ENCODE assay signal across 10 cellular contexts in the genomic region with DNA sequence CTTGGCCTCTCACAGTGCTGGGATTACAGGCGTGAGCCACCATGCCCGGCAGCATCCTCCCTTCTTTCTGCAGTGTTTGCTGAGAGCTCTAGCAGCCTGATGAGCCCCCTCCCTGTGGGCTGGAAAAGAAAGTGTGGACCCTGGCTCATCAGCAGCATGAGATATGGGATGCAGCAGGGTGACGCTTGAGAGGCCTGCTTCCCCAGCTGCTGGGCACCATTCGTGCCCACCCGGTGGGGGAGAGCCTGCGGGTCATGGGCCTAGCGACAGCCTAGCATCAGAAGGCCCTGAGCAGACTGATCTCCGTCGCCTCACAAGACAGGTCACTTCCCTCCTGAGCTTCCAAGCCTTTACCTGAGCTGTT. TPM values are rescaled to one million over a fixed set of nuclear protein-coding genes. Genes with fewer than 3 reads are reported as not detected.
A peak's percentile ranks its signal among the peaks of the same experiment; 100 is the strongest.
DNase-seq lines count a peak whose midpoint lies in the region; ATAC-seq, FAIRE-seq and TF ChIP-seq lines count a peak whose summit lies in the region.
"Had no signal": no experiment of that assay in that cellular context is flagged by ENCODE, and none has a peak within 500 bp of the region (broad histone marks: within the 10 kb centered on the region; RNA-seq: fewer than 3 reads in every experiment).

No MANE protein-coding gene starts in this region.

- intact Hi-C loops in activated CD4-positive, alpha-beta T cell treated with anti-CD3 and anti-CD28 coated beads for 36 hours (cut with DNase I, micrococcal nuclease), result loop anchor here in 1 of 2 experiments (1.0 to 10.0 kb wide), 5 partner anchors 16 to 349 kb away; partner anchors contain the start of gene CCDC167
- intact Hi-C loops in Panc1 (cut with micrococcal nuclease; ENCODE audit: unreplicated experiment), result no loop called here

- no TSS peak for BruUV-seq in Panc1 (replicated peaks; lab: Mats Ljungman, UMichigan)

- FAIRE-seq in H1 (lab: Jason Lieb, UNC), result no peak
- FAIRE-seq: bronchial epithelial cell had no signal

- TF ChIP-seq RAD21 in H1 (IDR thresholded peaks at IDR 0.05 in 1 of 2, conservative IDR thresholded peaks at IDR 0.05 in 1 of 2; ENCODE audit: low read depth in 2 of 2, low read length in 2 of 2), result no peak

- TF ChIP-seq POLR2A in H1 (IDR thresholded peaks at IDR 0.05; ENCODE audit: control extremely low read depth in 1 of 2, low read depth in 2 of 2, low read length in 2 of 2), result no peak

- H2BK120ac ChIP-seq in H1 (replicated peaks; ENCODE audit: low read depth, low read length), result no peak overlapping the region

- H2AFZ ChIP-seq in H1 (ENCODE audit: low read length), result peak overlapping the region; percentile 63

- TF ChIP-seq CTCF in Panc1 (IDR thresholded peaks at IDR 0.05) (no peak), H1 (IDR thresholded peaks at IDR 0.05; ENCODE audit: control extremely low read depth in 1 of 3, insufficient read depth in 1 of 3, low read depth in 1 of 3, low read length in 3 of 3) (no peak)

- H3K23me2 ChIP-seq in H1 (ENCODE audit: low read depth, low read length), result peaks cover 5% of the 10 kb centered on the region

- CTCF ChIA-PET in activated CD4-positive, alpha-beta T cell treated with anti-CD3 and anti-CD28 coated beads for 36 hours (lab: Charles Lee), result interaction anchor here (0.7 to 2.2 kb wide), 6 partner anchors 12 to 50 kb away, joined by 3 to 21 read pairs (median 8); no protein-coding TSS in a partner anchor
- CTCF ChIA-PET in Panc1 (lab: Charles Lee), result interaction anchor here (0.6 to 1.4 kb wide), 3 partner anchors 10 to 275 kb away, joined by 3 read pairs; no protein-coding TSS in a partner anchor
- CTCF ChIA-PET in H1 (lab: Charles Lee; ENCODE audit: partially characterized antibody), result interaction anchor here (0.8 to 2.4 kb wide), 10 partner anchors 9 to 176 kb away, joined by 3 to 9 read pairs (median 5); no protein-coding TSS in a partner anchor

- no peaks in the 10 kb centered on the region for H3K79me1 ChIP-seq in H1 (ENCODE audit: low read depth, low read length)

- TF ChIP-seq EP300 in H1 (IDR thresholded peaks at IDR 0.05; ENCODE audit: borderline replicate concordance in 1 of 2, low read depth in 2 of 2, low read length in 2 of 2), result no peak

- H3K79me2 ChIP-seq in H1 (ENCODE audit: control insufficient read depth in 1 of 2, insufficient read depth in 2 of 2, low read length in 2 of 2), result no peaks in the 10 kb centered on the region

- no peak overlapping the region for H4K5ac ChIP-seq in H1 (ENCODE audit: insufficient read length, low read depth, low read length)

- H3K9ac ChIP-seq in H1 (replicated peaks in 1 of 4; ENCODE audit: extremely low read depth in 1 of 4, low read depth in 3 of 4, low read length in 3 of 4), result no peak overlapping the region

- no peak for DNase-seq in activated CD4-positive, alpha-beta T cell treated with anti-CD3 and anti-CD28 coated beads for 36 hours
- no peak for DNase-seq in activated CD4-positive, alpha-beta T cell treated with anti-CD3 and anti-CD28 coated beads for 48 hours
- DNase-seq in Panc1 (ENCODE audit: low read depth, low spot score) (no peak), H1 (ENCODE audit: low read depth in 1 of 2, low spot score in 2 of 2) (no peak), putamen (ENCODE audit: low spot score) (no peak)
- no peak for DNase-seq in stimulated activated naive B cell treated with anti-CD40 and anti-IgM and Interleukin-4, amounts not matched to agents 10 μg/mL and 1 μg/mL and 100 μg/mL, for 72 hours
- DNase-seq: uterus had no signal

- POLR2A ChIA-PET in activated CD4-positive, alpha-beta T cell treated with anti-CD3 and anti-CD28 coated beads for 36 hours (lab: Charles Lee), result interaction anchor here (0.9 to 2.8 kb wide), 3 partner anchors 13 to 21 kb away, joined by 4 to 22 read pairs (median 7); no protein-coding TSS in a partner anchor
- POLR2A ChIA-PET in Panc1 (lab: Charles Lee) (interaction anchor here (0.9 kb wide), 1 partner anchor 47 kb away, joined by 7 read pairs; no protein-coding TSS in a partner anchor), H1 (lab: Charles Lee; ENCODE audit: partially characterized antibody) (no interaction called here)

- in situ Hi-C loops in Panc1 (cut with HindIII; ENCODE audit: low pct_unique_long_range_greater_than_20kb, low sequenced_read_pairs), result no loop called here

- H3K27ac ChIP-seq in Panc1 (ENCODE audit: low read length), result peak overlapping the region; percentile 91
- H3K27ac ChIP-seq in H1 (ENCODE audit: low read depth, low read length), result no peak overlapping the region
- H3K27ac ChIP-seq: uterus had no signal

- H2BK20ac ChIP-seq in H1 (ENCODE audit: low read length), result no peak overlapping the region

- no peak overlapping the region for H2AK5ac ChIP-seq in H1 (ENCODE audit: low read depth, low read length)

- peak overlapping the region; percentile 45 for H4K91ac ChIP-seq in H1 (replicated peaks; ENCODE audit: insufficient read length, low read length)

- H3K4me3 ChIP-seq in Panc1 (ENCODE audit: low read depth in 2 of 2, low read length in 2 of 2) (peak overlapping the region in 1 of 2 experiments; percentile 22; a peak in 2 of 4 replicates), H1 (ENCODE audit: extremely low read depth in 1 of 4, insufficient read depth in 2 of 4, low read depth in 3 of 4, low read length in 4 of 4) (no peak overlapping the region)
- H3K4me3 ChIP-seq: uterus had no signal

- H3K36me3 ChIP-seq in Panc1 (ENCODE audit: control insufficient read depth, insufficient read depth, low read length) (no peaks in the 10 kb centered on the region), H1 (ENCODE audit: control insufficient read depth in 2 of 4, insufficient read depth in 4 of 4, low read length in 3 of 4) (no peaks in the 10 kb centered on the region)
- H3K36me3 ChIP-seq: uterus had no signal

- no peaks in the 10 kb centered on the region for H3K27me3 Mint-ChIP-seq in activated CD4-positive, alpha-beta T cell treated with anti-CD3 and anti-CD28 coated beads for 36 hours
- H3K27me3 Mint-ChIP-seq in stimulated activated naive B cell treated with anti-CD40 and anti-IgM and Interleukin-4, amounts not matched to agents 10 μg/mL and 1 μg/mL and 100 μg/mL, for 72 hours, result peaks cover 0 to 14% of the 10 kb centered on the region in 2 donors

- H2BK12ac ChIP-seq in H1 (ENCODE audit: low read depth, low read length), result peak overlapping the region; percentile 80; the same call in 1 of the 2 replicates

- WGBS in H1 (ENCODE audit: extremely low coverage in 1 of 2, insufficient coverage in 1 of 2, insufficient read length in 1 of 2, insufficient replicate concordance in 2 of 2, low coverage in 1 of 2, low lambda C conversion rate in 2 of 2, missing lambda C conversion rate in 1 of 2), 2 experiments, result 81% methylated on average over 9 of the region's 9 CpGs; no CpG with 5 or more reads in 1 of the 2 experiments

- peak overlapping the region; percentile 66 for H4K8ac ChIP-seq in H1 (ENCODE audit: extremely low read depth, insufficient read depth, low read length)

- ATAC-seq in activated CD4-positive, alpha-beta T cell treated with anti-CD3 and anti-CD28 coated beads for 36 hours, result no peak
- ATAC-seq in Panc1 (peak; percentile 9; the same call in 1 of the 2 replicates), GM19452 (IDR thresholded peaks at IDR 0.05; ENCODE audit: unreplicated experiment) (no peak), HG03442 (IDR thresholded peaks at IDR 0.05; ENCODE audit: unreplicated experiment) (no peak)
- ATAC-seq in stimulated activated naive B cell treated with anti-CD40 and anti-IgM and Interleukin-4, amounts not matched to agents 10 μg/mL and 1 μg/mL and 100 μg/mL, for 72 hours (replicated peaks), result no peak

- no peak overlapping the region for H3K56ac ChIP-seq in H1 (replicated peaks; ENCODE audit: insufficient read length, low read depth, low read length)

- no peak overlapping the region for H2BK5ac ChIP-seq in H1 (ENCODE audit: low read depth, low read length)

- peaks cover 6% of the 10 kb centered on the region for H3K36me3 Mint-ChIP-seq in activated CD4-positive, alpha-beta T cell treated with anti-CD3 and anti-CD28 coated beads for 36 hours (ENCODE audit: low read depth)
- no peaks in the 10 kb centered on the region for H3K36me3 Mint-ChIP-seq in stimulated activated naive B cell treated with anti-CD40 and anti-IgM and Interleukin-4, amounts not matched to agents 10 μg/mL and 1 μg/mL and 100 μg/mL, for 72 hours

- no peaks in the 10 kb centered on the region for H3K9me3 Mint-ChIP-seq in activated CD4-positive, alpha-beta T cell treated with anti-CD3 and anti-CD28 coated beads for 36 hours (ENCODE audit: low read depth)
- H3K9me3 Mint-ChIP-seq in stimulated activated naive B cell treated with anti-CD40 and anti-IgM and Interleukin-4, amounts not matched to agents 10 μg/mL and 1 μg/mL and 100 μg/mL, for 72 hours, result peaks cover 0 to 3% of the 10 kb centered on the region in 2 donors

- H3K9me3 ChIP-seq in Panc1 (ENCODE audit: control insufficient read depth, insufficient read depth, low read depth, low read length), result no peaks in the 10 kb centered on the region
- H3K9me3 ChIP-seq in H1 (ENCODE audit: insufficient read depth in 2 of 2, low read depth in 1 of 2, low read length in 1 of 2), result no peaks in the 10 kb centered on the region
- H3K9me3 ChIP-seq: uterus had no signal

- peak overlapping the region; percentile 70 for H3K4me3 Mint-ChIP-seq in activated CD4-positive, alpha-beta T cell treated with anti-CD3 and anti-CD28 coated beads for 36 hours
- peak overlapping the region; percentile 73 to 78 for H3K4me3 Mint-ChIP-seq in stimulated activated naive B cell treated with anti-CD40 and anti-IgM and Interleukin-4, amounts not matched to agents 10 μg/mL and 1 μg/mL and 100 μg/mL, for 72 hours

- peak overlapping the region; percentile 6 to 35; a peak in 2 of 4 replicates for H3K4me2 ChIP-seq in H1 (ENCODE audit: insufficient read depth in 1 of 2, low read depth in 2 of 2, low read length in 2 of 2)

- H3K27me3 ChIP-seq in Panc1 (ENCODE audit: control insufficient read depth, insufficient read depth, low read length), result no peaks in the 10 kb centered on the region
- peaks cover 0 to 27% (median 20%) of the 10 kb centered on the region in 4 experiments; a peak in 6 of 7 replicates for H3K27me3 ChIP-seq in H1 (replicated peaks in 1 of 4; ENCODE audit: control insufficient read depth in 3 of 4, extremely low read depth in 1 of 4, insufficient read depth in 3 of 4, low read length in 3 of 4)
- H3K27me3 ChIP-seq: uterus had no signal

- H4K20me1 ChIP-seq in H1 (replicated peaks in 1 of 2; ENCODE audit: control insufficient read depth in 1 of 2, insufficient read depth in 2 of 2, low read length in 2 of 2), result no peaks in the 10 kb centered on the region

- H3K4me1 ChIP-seq in Panc1 (ENCODE audit: control insufficient read depth, insufficient read depth, low read length) (peaks cover 66% of the 10 kb centered on the region), H1 (replicated peaks in 1 of 4; ENCODE audit: control insufficient read depth in 3 of 4, insufficient read depth in 4 of 4, low read length in 3 of 4) (peaks cover 2 to 48% (median 39%) of the 10 kb centered on the region in 4 experiments)
- H3K4me1 ChIP-seq: uterus had no signal

- H3K4ac ChIP-seq in H1 (replicated peaks; ENCODE audit: insufficient read length, low read depth, low read length), result no peak overlapping the region

- H3K14ac ChIP-seq in H1 (ENCODE audit: insufficient read length), result no peak overlapping the region

- H3K23ac ChIP-seq in H1 (ENCODE audit: insufficient read length), result no peak overlapping the region

- peak overlapping the region; percentile 91 for H3K27ac Mint-ChIP-seq in activated CD4-positive, alpha-beta T cell treated with anti-CD3 and anti-CD28 coated beads for 36 hours
- H3K27ac Mint-ChIP-seq in stimulated activated naive B cell treated with anti-CD40 and anti-IgM and Interleukin-4, amounts not matched to agents 10 μg/mL and 1 μg/mL and 100 μg/mL, for 72 hours, result peak overlapping the region; percentile 83

- peaks cover 82% of the 10 kb centered on the region for H3K4me1 Mint-ChIP-seq in activated CD4-positive, alpha-beta T cell treated with anti-CD3 and anti-CD28 coated beads for 36 hours
- peaks cover 36 to 37% of the 10 kb centered on the region in 2 donors for H3K4me1 Mint-ChIP-seq in stimulated activated naive B cell treated with anti-CD40 and anti-IgM and Interleukin-4, amounts not matched to agents 10 μg/mL and 1 μg/mL and 100 μg/mL, for 72 hours

- peak overlapping the region; percentile 19; the same call in 1 of the 2 replicates for H2BK15ac ChIP-seq in H1 (ENCODE audit: low read length)

- H3K18ac ChIP-seq in H1 (ENCODE audit: extremely low read depth, low read length), result 0 out of 2 replicates have a peak overlapping the region, but pooled peaks have one; percentile 3

RNA-seq across cellular contexts. Expression of gene CCDC167, which starts 16.0 kb away (rescaled TPM):
- total RNA-seq in activated CD4-positive, alpha-beta T cell treated with anti-CD3 and anti-CD28 coated beads for 36 hours, result 10 to 100 TPM; 55.3 to 60.3 TPM
- 57.6 TPM for total RNA-seq in Panc1 (2021; ENCODE audit: unreplicated experiment)
- polyA plus RNA-seq in Panc1 (2012; ENCODE audit: insufficient read length), result 48.1 TPM
- total RNA-seq in H1 (2021; fragmentation: NEBNext Ultra II Directional; extraction: Animal tissue kit (Norgen Biotek cat#: 25700)), result 11.0 TPM in 2 replicates
- 20.6 and 26.5 TPM in 2 replicates for polyA plus RNA-seq in H1 (2011; rRNA removed)
- 28.8 TPM for polyA plus RNA-seq in H1 (2011; cell fraction: cytosol; rRNA removed)
- polyA plus RNA-seq in H1 (2011; cell fraction: nucleus; rRNA removed), result 13.9 TPM
- 15.0 to 25.7 TPM (median 18.5 TPM) in 4 replicates for polyA plus RNA-seq in H1 (2012, experiment 1 of 2)
- 41.9 TPM for polyA plus RNA-seq in H1 (2012, experiment 2 of 2)
- 30.8 TPM for polyA plus RNA-seq in H1 (2013, experiment 1 of 2)
- 29.4 TPM for polyA plus RNA-seq in H1 (2013, experiment 2 of 2)
- 4.4 and 4.8 TPM in 2 replicates for polyA minus RNA-seq in H1 (2011; rRNA and poly(A)+ RNA removed)
- polyA minus RNA-seq in H1 (2011; cell fraction: cytosol; rRNA and poly(A)+ RNA removed), result not detected
- 4.6 TPM for polyA minus RNA-seq in H1 (2011; cell fraction: nucleus; rRNA and poly(A)+ RNA removed)
